Comparison of ENCODE assay signal across 8 cellular contexts in the genomic region with DNA sequence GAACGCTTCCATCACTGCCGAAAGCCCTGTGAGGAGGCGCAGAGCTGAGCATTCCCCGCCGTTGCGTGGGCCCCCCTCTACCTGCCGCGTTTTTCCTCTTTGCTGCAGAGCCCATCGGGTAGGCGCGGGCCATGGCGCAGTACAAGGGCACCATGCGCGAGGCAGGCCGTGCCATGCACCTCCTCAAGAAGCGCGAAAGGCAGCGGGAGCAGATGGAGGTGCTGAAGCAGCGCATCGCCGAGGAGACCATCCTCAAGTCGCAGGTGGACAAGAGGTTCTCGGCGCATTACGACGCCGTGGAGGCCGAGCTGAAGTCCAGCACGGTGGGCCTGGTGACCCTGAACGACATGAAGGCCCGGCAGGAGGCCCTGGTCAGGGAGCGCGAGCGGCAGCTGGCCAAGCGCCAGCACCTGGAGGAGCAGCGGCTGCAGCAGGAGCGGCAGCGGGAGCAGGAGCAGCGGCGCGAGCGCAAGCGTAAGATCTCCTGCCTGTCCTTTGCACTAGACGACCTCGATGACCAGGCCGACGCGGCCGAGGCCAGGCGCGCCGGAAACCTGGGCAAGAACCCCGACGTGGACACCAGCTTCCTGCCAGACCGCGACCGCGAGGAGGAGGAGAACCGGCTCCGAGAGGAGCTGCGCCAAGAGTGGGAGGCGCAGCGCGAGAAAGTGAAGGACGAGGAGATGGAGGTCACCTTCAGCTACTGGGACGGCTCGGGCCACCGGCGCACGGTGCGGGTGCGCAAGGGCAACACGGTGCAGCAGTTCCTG. TPM values are rescaled to one million over a fixed set of nuclear protein-coding genes. Genes with fewer than 3 reads are reported as not detected.
DNase-seq lines count a peak whose midpoint lies in the region; ATAC-seq and TF ChIP-seq lines count a peak whose summit lies in the region.

No MANE protein-coding gene starts in this region.

- TF ChIP-seq CTCF in 22Rv1 (IDR thresholded peaks at IDR 0.05) = no peak
- no peak for TF ChIP-seq CTCF in HFF-Myc (IDR thresholded peaks at IDR 0.05; ENCODE audit: low read depth, low read length, missing control alignments)
- no peak for TF ChIP-seq CTCF in cardiac fibroblast (IDR thresholded peaks at IDR 0.05; ENCODE audit: low read depth, low read length)
- TF ChIP-seq CTCF in right lobe of liver (IDR thresholded peaks at IDR 0.05) = no peak
- no peak for TF ChIP-seq CTCF in transverse colon (IDR thresholded peaks at IDR 0.05)

- H3K36me3 ChIP-seq in right lobe of liver (no peaks in the 10 kb centered on the region), transverse colon (no peaks in the 10 kb centered on the region)

- intact Hi-C loops in right lobe of liver (cut with DNase I) = no loop called here
- intact Hi-C loops in transverse colon (cut with DNase I; ENCODE audit: low total_unique reads) = loop anchor here (10.0 kb wide), 1 partner anchor 85 kb away; no protein-coding TSS in a partner anchor

- no peak for TF ChIP-seq EP300 in transverse colon (IDR thresholded peaks at IDR 0.05; ENCODE audit: low read depth)

- no peaks in the 10 kb centered on the region for H3K9me3 ChIP-seq in right lobe of liver
- no peaks in the 10 kb centered on the region for H3K9me3 ChIP-seq in transverse colon

- peak in 3 of 4 donors; percentile 1 to 20 (median 1) for ATAC-seq in right lobe of liver
- ATAC-seq in GM21528 (IDR thresholded peaks at IDR 0.05; ENCODE audit: low FRiP score, unreplicated experiment) = no peak

- H3K27ac ChIP-seq in 22Rv1 (peak overlapping the region; percentile 69), right lobe of liver (peak overlapping the region; percentile 35 to 79 (median 72)), transverse colon (peak overlapping the region; percentile 57 to 74 (median 72))

- in situ Hi-C loops in transverse colon (cut with MboI; ENCODE audit: low pct_ligation_motif_present in 1 of 4, low pct_unique_long_range_greater_than_20kb in 1 of 4, low sequenced_read_pairs in 3 of 4) = no loop called here

- WGBS in right lobe of liver (ENCODE audit: insufficient coverage, low coverage, low lambda C conversion rate, missing lambda C conversion rate) = 75% methylated on average over 19 of the region's 73 CpGs
- 82 to 97% methylated on average over 15 to 70 of the region's 73 CpGs for WGBS in transverse colon (ENCODE audit: low coverage in 1 of 2), 2 donors

- H3K27me3 ChIP-seq in right lobe of liver (no peaks in the 10 kb centered on the region), transverse colon (no peaks in the 10 kb centered on the region)

- H3K4me3 ChIP-seq in HFF-Myc (replicated peaks; ENCODE audit: low read depth, low read length) (peak overlapping the region; percentile 54), cardiac fibroblast (replicated peaks in 1 of 2; ENCODE audit: low read depth in 2 of 2, low read length in 2 of 2) (peak overlapping the region; percentile 50 to 58), right lobe of liver (peak overlapping the region; percentile 35 to 54 (median 40)), transverse colon (peak overlapping the region; percentile 23 to 52 (median 35))

- DNase-seq in HFF-Myc (ENCODE audit: extremely low read depth, low read depth) (no peak), cardiac fibroblast (ENCODE audit: low read depth in 2 of 2) (peak in 1 of 2 donors; percentile 27), right lobe of liver (peak in 2 of 3 donors; percentile 44 to 67), transverse colon (peak; percentile 13), COLO829 (ENCODE audit: low spot score) (no peak), NCI-H2227 (lab: John Stamatoyannopoulos, UW; ENCODE audit: unreplicated experiment) (no peak)

- TF ChIP-seq POLR2A in right lobe of liver (IDR thresholded peaks at IDR 0.05) (no peak), transverse colon (IDR thresholded peaks at IDR 0.05) (no peak)

- peaks cover 0 to 33% (median 12%) of the 10 kb centered on the region in 4 donors for H3K4me1 ChIP-seq in right lobe of liver
- peaks cover 0 to 3% (median 0%) of the 10 kb centered on the region in 4 donors for H3K4me1 ChIP-seq in transverse colon

RNA-seq across cellular contexts. Expression of a gene that starts 0.7 kb away (rescaled TPM):
- total RNA-seq in right lobe of liver (10 to 100 TPM in 1 of 6 experiments, 1 to 10 TPM in 5; 3.6 to 11.1 (median 8.5) TPM), transverse colon (1 to 10 TPM in 3 of 4 donors, not detected in 1; 3.4 to 6.4 (median 5.2) TPM)

Comparison
In these comparisons a context has a peak if more than half of its experiments do, and no peak if none do; other contexts are left out.
1. DNase-seq: peak in right lobe of liver (2 of 3) and transverse colon (single experiment); none in HFF-Myc (single experiment), COLO829 (single experiment) and NCI-H2227 (single experiment).
2. Peak in every context shown above with its lines, with median percentiles within 50 percentile points of each other: H3K27ac ChIP-seq and H3K4me3 ChIP-seq.